Comparison of ENCODE assay signal across 26 cellular contexts in the genomic region with DNA sequence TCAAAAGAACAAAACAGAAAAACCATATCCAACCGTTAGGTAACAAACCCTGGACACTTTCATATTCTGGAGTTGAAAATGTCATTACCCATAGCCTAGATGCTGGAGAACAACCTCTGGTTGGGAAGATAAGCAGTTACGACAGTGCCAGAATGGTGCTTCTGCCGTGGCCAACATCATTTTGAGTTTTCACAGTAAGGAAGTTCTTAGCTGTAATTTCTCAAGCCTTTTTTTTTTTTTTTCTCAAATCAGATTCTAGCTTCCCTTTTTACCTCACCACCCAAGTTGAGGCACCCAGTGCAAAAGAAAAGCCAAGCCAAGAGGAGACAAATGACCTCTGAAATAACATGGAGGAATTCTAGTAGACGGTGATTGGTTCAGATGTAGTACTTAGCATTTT. TPM values are rescaled to one million over a fixed set of nuclear protein-coding genes. Genes with fewer than 3 reads are reported as not detected.
DNase-seq lines count a peak whose midpoint lies in the region; ATAC-seq and TF ChIP-seq lines count a peak whose summit lies in the region.
"Had no signal": no experiment of that assay in that cellular context is flagged by ENCODE, and none has a peak within 500 bp of the region (broad histone marks: within the 10 kb centered on the region; RNA-seq: fewer than 3 reads in every experiment).

No MANE protein-coding gene starts in this region.

- peaks cover 5% of the 10 kb centered on the region for H3K36me3 Mint-ChIP-seq in activated naive CD8-positive, alpha-beta T cell
- H3K36me3 Mint-ChIP-seq in activated naive CD8-positive, alpha-beta T cell treated with anti-CD3 and anti-CD28 coated beads, Interleukin-2, amount 50 U/mL, for 24 hours (ENCODE audit: low read depth) = peaks cover 57% of the 10 kb centered on the region
- peaks cover 37% of the 10 kb centered on the region for H3K36me3 Mint-ChIP-seq in activated naive CD8-positive, alpha-beta T cell treated with anti-CD3 and anti-CD28 coated beads for 36 hours
- H3K36me3 Mint-ChIP-seq in stimulated activated memory B cell treated with anti-CD40 and anti-IgM and Interleukin-4, amounts not matched to agents 10 μg/mL and 1 μg/mL and 100 μg/mL, for 72 hours = peaks cover 36% of the 10 kb centered on the region
- peaks cover 36% of the 10 kb centered on the region for H3K36me3 Mint-ChIP-seq in mesothelial cell of epicardium

- H3K27ac Mint-ChIP-seq in activated naive CD8-positive, alpha-beta T cell = peak overlapping the region; percentile 22
- H3K27ac Mint-ChIP-seq in activated naive CD8-positive, alpha-beta T cell treated with anti-CD3 and anti-CD28 coated beads, Interleukin-2, amount 50 U/mL, for 24 hours = no peak overlapping the region
- H3K27ac Mint-ChIP-seq in activated naive CD8-positive, alpha-beta T cell treated with anti-CD3 and anti-CD28 coated beads for 36 hours = peak overlapping the region; percentile 42
- H3K27ac Mint-ChIP-seq in stimulated activated memory B cell treated with anti-CD40 and anti-IgM and Interleukin-4, amounts not matched to agents 10 μg/mL and 1 μg/mL and 100 μg/mL, for 72 hours = peak overlapping the region; percentile 57
- H3K27ac Mint-ChIP-seq in mesothelial cell of epicardium = no peak overlapping the region
- H3K27ac Mint-ChIP-seq: endodermal cell had no signal

- ATAC-seq in activated naive CD8-positive, alpha-beta T cell treated with anti-CD3 and anti-CD28 coated beads, Interleukin-2, amount 50 U/mL, for 24 hours = no peak
- no peak for ATAC-seq in stimulated activated memory B cell treated with anti-CD40 and anti-IgM and Interleukin-4, amounts not matched to agents 10 μg/mL and 1 μg/mL and 100 μg/mL, for 72 hours
- ATAC-seq: gastrocnemius medialis; right lobe of liver; stimulated activated naive CD8-positive, alpha-beta T cell treated with anti-CD3 and anti-CD28 coated beads, Interleukin-15, amount 100 ng/mL, for 72 hours had no signal

- no peaks in the 10 kb centered on the region for H3K9me3 Mint-ChIP-seq in activated naive CD8-positive, alpha-beta T cell (ENCODE audit: low read depth)
- no peaks in the 10 kb centered on the region for H3K9me3 Mint-ChIP-seq in activated naive CD8-positive, alpha-beta T cell treated with anti-CD3 and anti-CD28 coated beads, Interleukin-2, amount 50 U/mL, for 24 hours
- H3K9me3 Mint-ChIP-seq in activated naive CD8-positive, alpha-beta T cell treated with anti-CD3 and anti-CD28 coated beads for 36 hours = no peaks in the 10 kb centered on the region
- no peaks in the 10 kb centered on the region for H3K9me3 Mint-ChIP-seq in stimulated activated memory B cell treated with anti-CD40 and anti-IgM and Interleukin-4, amounts not matched to agents 10 μg/mL and 1 μg/mL and 100 μg/mL, for 72 hours
- no peaks in the 10 kb centered on the region for H3K9me3 Mint-ChIP-seq in mesothelial cell of epicardium
- H3K9me3 Mint-ChIP-seq: endodermal cell; stimulated activated naive CD8-positive, alpha-beta T cell treated with anti-CD3 and anti-CD28 coated beads, Interleukin-15, amount 100 ng/mL, for 72 hours had no signal

- H3K27me3 Mint-ChIP-seq in activated naive CD8-positive, alpha-beta T cell = no peaks in the 10 kb centered on the region
- H3K27me3 Mint-ChIP-seq in activated naive CD8-positive, alpha-beta T cell treated with anti-CD3 and anti-CD28 coated beads, Interleukin-2, amount 50 U/mL, for 24 hours = no peaks in the 10 kb centered on the region
- H3K27me3 Mint-ChIP-seq in activated naive CD8-positive, alpha-beta T cell treated with anti-CD3 and anti-CD28 coated beads for 36 hours = no peaks in the 10 kb centered on the region
- H3K27me3 Mint-ChIP-seq in stimulated activated memory B cell treated with anti-CD40 and anti-IgM and Interleukin-4, amounts not matched to agents 10 μg/mL and 1 μg/mL and 100 μg/mL, for 72 hours = no peaks in the 10 kb centered on the region
- H3K27me3 Mint-ChIP-seq in mesothelial cell of epicardium (ENCODE audit: low read depth) = no peaks in the 10 kb centered on the region
- H3K27me3 Mint-ChIP-seq: stimulated activated naive CD8-positive, alpha-beta T cell treated with anti-CD3 and anti-CD28 coated beads, Interleukin-15, amount 100 ng/mL, for 72 hours had no signal

- no peak overlapping the region for H3K4me3 Mint-ChIP-seq in activated naive CD8-positive, alpha-beta T cell
- H3K4me3 Mint-ChIP-seq in activated naive CD8-positive, alpha-beta T cell treated with anti-CD3 and anti-CD28 coated beads, Interleukin-2, amount 50 U/mL, for 24 hours = no peak overlapping the region
- H3K4me3 Mint-ChIP-seq in activated naive CD8-positive, alpha-beta T cell treated with anti-CD3 and anti-CD28 coated beads for 36 hours = no peak overlapping the region
- no peak overlapping the region for H3K4me3 Mint-ChIP-seq in stimulated activated memory B cell treated with anti-CD40 and anti-IgM and Interleukin-4, amounts not matched to agents 10 μg/mL and 1 μg/mL and 100 μg/mL, for 72 hours
- no peak overlapping the region for H3K4me3 Mint-ChIP-seq in mesothelial cell of epicardium
- H3K4me3 Mint-ChIP-seq: endodermal cell; stimulated activated naive CD8-positive, alpha-beta T cell treated with anti-CD3 and anti-CD28 coated beads, Interleukin-15, amount 100 ng/mL, for 72 hours had no signal

- peaks cover 22% of the 10 kb centered on the region for H3K4me1 Mint-ChIP-seq in activated naive CD8-positive, alpha-beta T cell (ENCODE audit: low read depth)
- H3K4me1 Mint-ChIP-seq in activated naive CD8-positive, alpha-beta T cell treated with anti-CD3 and anti-CD28 coated beads, Interleukin-2, amount 50 U/mL, for 24 hours = peaks cover 15% of the 10 kb centered on the region
- peaks cover 10% of the 10 kb centered on the region for H3K4me1 Mint-ChIP-seq in activated naive CD8-positive, alpha-beta T cell treated with anti-CD3 and anti-CD28 coated beads for 36 hours
- H3K4me1 Mint-ChIP-seq in stimulated activated memory B cell treated with anti-CD40 and anti-IgM and Interleukin-4, amounts not matched to agents 10 μg/mL and 1 μg/mL and 100 μg/mL, for 72 hours = peaks cover 14% of the 10 kb centered on the region
- no peaks in the 10 kb centered on the region for H3K4me1 Mint-ChIP-seq in mesothelial cell of epicardium
- H3K4me1 Mint-ChIP-seq: endodermal cell had no signal

- no peak for DNase-seq in activated naive CD8-positive, alpha-beta T cell treated with anti-CD3 and anti-CD28 coated beads, Interleukin-2, amount 50 U/mL, for 24 hours
- peak; percentile 65 for DNase-seq in NOMO-1 treated with DMSO at 0.1 percent for 48 hours (lab: John Stamatoyannopoulos, UW; ENCODE audit: unreplicated experiment)
- no peak for DNase-seq in activated naive CD8-positive, alpha-beta T cell treated with anti-CD3 and anti-CD28 coated beads for 36 hours
- DNase-seq in mesothelial cell of epicardium (ENCODE audit: low spot score in 2 of 2, unreplicated experiment in 2 of 2) = no peak
- DNase-seq in T-helper 9 cell = no peak
- DNase-seq in stimulated activated CD4-positive, alpha-beta T cell treated with anti-CD3 and anti-CD28 coated beads, Interleukin-12 subunit alpha, Interleukin-12 subunit beta, amount 100 ng/mL, for 4 hours = no peak
- DNase-seq: activated gamma-delta T cell; activated T-cell treated with anti-CD3 and anti-CD28 coated beads for 4 hours; amygdala; DMS 273 treated with DMSO at 0.1 percent for 48 hours; endodermal cell; gastrocnemius medialis; left ventricle myocardium inferior; midbrain; NCI-H1105; NCI-H2029; NCI-H226; NCI-H774; posterior cingulate gyrus; right lobe of liver; SHP77; stimulated activated naive CD8-positive, alpha-beta T cell treated with anti-CD3 and anti-CD28 coated beads, Interleukin-15, amount 100 ng/mL, for 72 hours; thyroid gland; WERI-Rb-1 had no signal

- no peak for TF ChIP-seq CTCF in mesothelial cell of epicardium (IDR thresholded peaks at IDR 0.05; ENCODE audit: unreplicated experiment)

RNA-seq across cellular contexts. Expression of a gene that starts 21.8 kb away (rescaled TPM):
- 10 to 100 TPM; 87.5 to 93.7 TPM for total RNA-seq in activated naive CD8-positive, alpha-beta T cell treated with anti-CD3 and anti-CD28 coated beads for 36 hours
- total RNA-seq in mesothelial cell of epicardium = 81.8 to 90.9 TPM (median 85.3 TPM) in 3 replicates

RNA-seq across cellular contexts. Expression of a gene that starts 34.7 kb away (rescaled TPM):
- total RNA-seq in activated naive CD8-positive, alpha-beta T cell treated with anti-CD3 and anti-CD28 coated beads for 36 hours = 100 to 1,000 TPM; 483 to 504 TPM
- total RNA-seq in mesothelial cell of epicardium = 141 to 146 TPM (median 143 TPM) in 3 replicates

Comparison
In these comparisons a context has a peak if more than half of its experiments do, and no peak if none do; other contexts are left out.
1. H3K27ac Mint-ChIP-seq: peak in activated naive CD8-positive, alpha-beta T cell (single experiment), activated naive CD8-positive, alpha-beta T cell treated with anti-CD3 and anti-CD28 coated beads for 36 hours (single experiment) and stimulated activated memory B cell treated with anti-CD40 and anti-IgM and Interleukin-4, amounts not matched to agents 10 μg/mL and 1 μg/mL and 100 μg/mL, for 72 hours (single experiment); none in activated naive CD8-positive, alpha-beta T cell treated with anti-CD3 and anti-CD28 coated beads, Interleukin-2, amount 50 U/mL, for 24 hours (single experiment) and mesothelial cell of epicardium (single experiment).